In genomic region chr4:139575072-139575471, GRCh38 we compare ENCODE assay signal across 28 cellular contexts.
"Had no signal": no experiment of that assay in that cellular context is flagged by ENCODE, and none has a peak within 500 bp of the region (broad histone marks: within the 10 kb centered on the region; RNA-seq: fewer than 3 reads in every experiment).

No MANE protein-coding gene starts in this region.

- H3K9ac ChIP-seq: SK-N-SH had no signal

- H3K27me3 Mint-ChIP-seq: activated naive CD4-positive, alpha-beta T cell treated with anti-CD3 and anti-CD28 coated beads, Interleukin-2, amount 50 U/mL, for 24 hours; activated T-cell treated with anti-CD3 and anti-CD28 coated beads, Interleukin-2, amount 50 U/mL, for 24 hours had no signal

- H3K4me3 ChIP-seq: body of pancreas had no signal

- H3K9me3 Mint-ChIP-seq: activated naive CD4-positive, alpha-beta T cell treated with anti-CD3 and anti-CD28 coated beads, Interleukin-2, amount 50 U/mL, for 24 hours; activated T-cell treated with anti-CD3 and anti-CD28 coated beads, Interleukin-2, amount 50 U/mL, for 24 hours; activated T-helper 1 cell treated with anti-CD3 and anti-CD28 coated beads, Interleukin-12 subunit alpha, Interleukin-12 subunit beta, Interleukin-2, Interleukin-4 antibody, amounts not matched to agents 30 ng/mL and 10 ng/mL and 1 ng/mL, durations not matched to agents 14 hours and 24 hours and 36 hours; T-helper 2 cell treated with Interferon-gamma antibody and Interleukin-4, amounts not matched to agents 5 μg/mL and 100 μg/mL, for 36 hours; WTC11 had no signal

- H3K36me3 Mint-ChIP-seq: activated naive CD4-positive, alpha-beta T cell treated with anti-CD3 and anti-CD28 coated beads, Interleukin-2, amount 50 U/mL, for 24 hours; WTC11 had no signal

- H3K4me3 Mint-ChIP-seq: activated CD8-positive, alpha-beta T cell treated with anti-CD3 and anti-CD28 coated beads, Interleukin-2, amount 10 ng/mL, durations not matched to agents 7 days and 5 days; activated naive CD4-positive, alpha-beta T cell treated with anti-CD3 and anti-CD28 coated beads, Interleukin-2, amount 50 U/mL, for 24 hours; activated T-cell treated with anti-CD3 and anti-CD28 coated beads, Interleukin-2, amount 50 U/mL, for 24 hours; activated T-helper 1 cell treated with anti-CD3 and anti-CD28 coated beads, Interleukin-12 subunit alpha, Interleukin-12 subunit beta, Interleukin-2, Interleukin-4 antibody, amounts not matched to agents 30 ng/mL and 10 ng/mL and 1 ng/mL, durations not matched to agents 14 hours and 24 hours and 36 hours; T-helper 2 cell treated with Interferon-gamma antibody and Interleukin-4, amounts not matched to agents 5 μg/mL and 100 μg/mL, for 36 hours; WTC11 had no signal

- H3K27me3 ChIP-seq: body of pancreas had no signal

- DNase-seq: activated CD4-positive, alpha-beta T cell treated with anti-CD3 and anti-CD28 coated beads for 48 hours; activated CD4-positive, alpha-beta T cell treated with anti-CD3 and anti-CD28 coated beads, Interleukin-2, amount 50 U/mL, for 4 hours; activated CD4-positive, CD25-positive, alpha-beta regulatory T cell treated with anti-CD3 and anti-CD28 coated beads, Interleukin-2, amount 50 U/mL, for 72 hours; activated CD8-positive, alpha-beta T cell treated with anti-CD3 and anti-CD28 coated beads, Interleukin-2, amount 10 ng/mL, durations not matched to agents 7 days and 5 days; activated effector memory CD4-positive, alpha-beta T cell treated with Interleukin-2 at 50 U/mL for 16 hours; activated naive CD4-positive, alpha-beta T cell; activated T-cell treated with anti-CD3 and anti-CD28 coated beads, Interleukin-2, amount 50 U/mL, for 24 hours; aorta; body of pancreas; central memory CD4-positive, alpha-beta T cell; Kasumi-1; KBM-7; NCI-H1105 treated with DMSO at 0.1 percent for 48 hours; NCI-H146; NCI-H1930; NCI-H345; NCI-H510A treated with DMSO at 0.1 percent for 48 hours; NCI-H748 treated with DMSO at 0.1 percent for 48 hours; OCI-M1; RPMI8226; SK-N-SH; T-helper 1 cell had no signal

- H3K4me1 Mint-ChIP-seq: activated naive CD4-positive, alpha-beta T cell treated with anti-CD3 and anti-CD28 coated beads, Interleukin-2, amount 50 U/mL, for 24 hours had no signal

- H3K9me3 ChIP-seq: body of pancreas, SK-N-SH had no signal

- ATAC-seq: activated CD8-positive, alpha-beta T cell treated with anti-CD3 and anti-CD28 coated beads, Interleukin-2, amount 10 ng/mL, durations not matched to agents 7 days and 5 days; body of pancreas; Panc1; Right ventricle myocardium inferior; WTC11 had no signal

- H3K27ac Mint-ChIP-seq: activated CD8-positive, alpha-beta T cell treated with anti-CD3 and anti-CD28 coated beads, Interleukin-2, amount 10 ng/mL, durations not matched to agents 7 days and 5 days; activated naive CD4-positive, alpha-beta T cell treated with anti-CD3 and anti-CD28 coated beads, Interleukin-2, amount 50 U/mL, for 24 hours; activated T-cell treated with anti-CD3 and anti-CD28 coated beads, Interleukin-2, amount 50 U/mL, for 24 hours; activated T-helper 1 cell treated with anti-CD3 and anti-CD28 coated beads, Interleukin-12 subunit alpha, Interleukin-12 subunit beta, Interleukin-2, Interleukin-4 antibody, amounts not matched to agents 30 ng/mL and 10 ng/mL and 1 ng/mL, durations not matched to agents 14 hours and 24 hours and 36 hours; T-helper 2 cell treated with Interferon-gamma antibody and Interleukin-4, amounts not matched to agents 5 μg/mL and 100 μg/mL, for 36 hours; WTC11 had no signal
